8 cellular contexts compared by ENCODE assay signal in the genomic region with DNA sequence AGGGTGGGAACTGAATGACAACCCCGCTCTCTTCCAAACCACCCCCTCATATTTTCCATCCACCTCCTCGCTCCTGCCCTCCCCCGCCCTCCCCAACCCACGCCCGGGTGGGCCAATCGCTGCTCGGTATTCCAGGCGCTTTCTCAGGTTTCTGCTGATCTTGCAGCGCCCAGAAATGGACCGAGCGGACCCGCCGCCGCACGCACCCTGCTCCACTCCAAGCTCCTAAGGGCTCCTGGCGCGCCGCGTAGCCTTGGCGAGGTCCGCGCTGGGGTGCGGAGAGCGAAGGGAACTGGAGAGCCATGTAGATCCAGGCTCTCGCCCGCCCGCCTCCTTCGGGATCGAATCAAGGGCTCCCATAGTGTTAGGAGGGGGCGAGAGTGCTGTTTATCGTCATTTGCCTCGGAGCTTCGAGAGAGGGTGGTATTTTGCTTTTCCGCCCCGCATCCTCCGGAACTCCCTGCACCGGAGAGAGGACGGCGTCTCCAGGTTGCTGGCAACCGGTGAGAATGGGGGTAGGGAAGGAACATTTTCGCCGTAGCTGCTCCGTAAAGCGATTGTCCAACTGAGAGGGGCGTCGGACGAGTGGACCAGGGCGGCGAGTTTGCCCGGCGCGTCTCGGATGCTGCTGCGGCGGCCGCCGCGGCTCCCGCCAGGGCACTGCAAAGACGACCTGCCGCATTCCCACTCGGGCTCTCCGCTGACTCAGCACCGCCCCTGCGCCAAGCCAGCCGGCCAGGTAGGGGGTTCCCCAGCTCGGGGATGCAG. TPM values are rescaled to one million over a fixed set of nuclear protein-coding genes. Genes with fewer than 3 reads are reported as not detected.
DNase-seq lines count a peak whose midpoint lies in the region; ATAC-seq and TF ChIP-seq lines count a peak whose summit lies in the region.

A gene (plus strand): TSS at position 172 of the 768 bp plus-strand sequence. CDS start 1,474 bp downstream, outside the sequence.

- no peaks in the 10 kb centered on the region for H3K36me3 ChIP-seq in CD8-positive, alpha-beta T cell (ENCODE audit: insufficient read depth, low read length)
- H3K36me3 ChIP-seq in MM.1S (replicated peaks; ENCODE audit: insufficient read depth, low read length) (no peaks in the 10 kb centered on the region), subcutaneous abdominal adipose tissue (ENCODE audit: control insufficient read depth in 5 of 5, insufficient read depth in 5 of 5, low read length in 5 of 5) (no peaks in the 10 kb centered on the region)

- no peaks in the 10 kb centered on the region for H3F3A ChIP-seq in MM.1S (ENCODE audit: insufficient read depth, low read length)

- peaks cover 19% of the 10 kb centered on the region for H3K4me1 ChIP-seq in CD8-positive, alpha-beta T cell (ENCODE audit: insufficient read depth, low read length)
- H3K4me1 ChIP-seq in MM.1S (ENCODE audit: low read length), result no peaks in the 10 kb centered on the region
- peaks cover 1 to 25% (median 23%) of the 10 kb centered on the region in 5 donors for H3K4me1 ChIP-seq in subcutaneous abdominal adipose tissue (ENCODE audit: control insufficient read depth in 5 of 5, insufficient read depth in 5 of 5, low read length in 5 of 5)

- no peaks in the 10 kb centered on the region for H3K36me3 Mint-ChIP-seq in CD8-positive, alpha-beta T cell
- H3K36me3 Mint-ChIP-seq in central memory CD8-positive, alpha-beta T cell (ENCODE audit: insufficient read depth), result peaks cover 3% of the 10 kb centered on the region

- no peaks in the 10 kb centered on the region for H3K9me3 ChIP-seq in CD8-positive, alpha-beta T cell (ENCODE audit: low read length)
- no peaks in the 10 kb centered on the region for H3K9me3 ChIP-seq in MM.1S (replicated peaks; ENCODE audit: insufficient read depth, low read length)
- no peaks in the 10 kb centered on the region for H3K9me3 ChIP-seq in subcutaneous abdominal adipose tissue (ENCODE audit: control insufficient read depth in 5 of 5, low read length in 5 of 5)

- ATAC-seq in CD8-positive, alpha-beta T cell, result no peak
- ATAC-seq in central memory CD8-positive, alpha-beta T cell (replicated peaks; ENCODE audit: extremely low read depth, poor library complexity, severe bottlenecking), result no peak
- ATAC-seq in HG02623 (IDR thresholded peaks at IDR 0.05; ENCODE audit: unreplicated experiment), result no peak
- ATAC-seq in GM21529 (IDR thresholded peaks at IDR 0.05; ENCODE audit: unreplicated experiment), result no peak

- CTCF ChIA-PET in CD8-positive, alpha-beta T cell (lab: Charles Lee), result interaction anchor here (1.5 kb wide), 2 partner anchors 53 to 55 kb away, joined by 3 to 7 read pairs; no protein-coding TSS in a partner anchor

- no peak within 1 kb of the TSS for H3K27ac ChIP-seq in CD8-positive, alpha-beta T cell (ENCODE audit: low read depth, low read length)
- H3K27ac ChIP-seq in MM.1S (ENCODE audit: low read length) (no peak within 1 kb of the TSS), subcutaneous abdominal adipose tissue (ENCODE audit: low read depth, low read length) (no peak within 1 kb of the TSS)

- TF ChIP-seq POLR2A in lower leg skin (IDR thresholded peaks at IDR 0.05), result no peak

- POLR2A ChIA-PET in CD8-positive, alpha-beta T cell (lab: Charles Lee), result no interaction called here

- no peak for DNase-seq in CD8-positive, alpha-beta T cell
- DNase-seq in MM.1S (no peak), lower leg skin (ENCODE audit: low spot score in 2 of 2) (no peak), globus pallidus (ENCODE audit: low spot score) (no peak)
- no peak for DNase-seq in central memory CD8-positive, alpha-beta T cell (ENCODE audit: low spot score in 2 of 2)

- no peaks in the 10 kb centered on the region for H3K9me2 ChIP-seq in MM.1S (replicated peaks; ENCODE audit: insufficient read depth, low read length)

- H3K4me3 ChIP-seq in CD8-positive, alpha-beta T cell (ENCODE audit: low read depth, low read length), result peak within 1 kb of the TSS; percentile 43
- H3K4me3 ChIP-seq in MM.1S (ENCODE audit: low read length) (peak within 1 kb of the TSS; percentile 74), lower leg skin (ENCODE audit: low read depth, poor library complexity, severe bottlenecking) (peak within 1 kb of the TSS; percentile 13), subcutaneous abdominal adipose tissue (ENCODE audit: low read depth in 1 of 5, low read length in 5 of 5) (peak within 1 kb of the TSS; percentile 56 to 71 (median 65))

- H3K4me1 Mint-ChIP-seq in CD8-positive, alpha-beta T cell (ENCODE audit: low read depth), result peaks cover 22% of the 10 kb centered on the region
- H3K4me1 Mint-ChIP-seq in central memory CD8-positive, alpha-beta T cell, result no peaks in the 10 kb centered on the region

- H3K4me3 Mint-ChIP-seq in CD8-positive, alpha-beta T cell, result peak within 1 kb of the TSS; percentile 89
- peak within 1 kb of the TSS; percentile 68 for H3K4me3 Mint-ChIP-seq in central memory CD8-positive, alpha-beta T cell

- intact Hi-C loops in CD8-positive, alpha-beta T cell (cut with DNase I, micrococcal nuclease), result no loop called here
- intact Hi-C loops in lower leg skin (cut with DNase I; ENCODE audit: low total_unique reads), result no loop called here

- H3K9me3 Mint-ChIP-seq in CD8-positive, alpha-beta T cell, result no peaks in the 10 kb centered on the region
- H3K9me3 Mint-ChIP-seq in central memory CD8-positive, alpha-beta T cell, result no peaks in the 10 kb centered on the region

- no peaks in the 10 kb centered on the region for H4K20me1 ChIP-seq in MM.1S (ENCODE audit: insufficient read depth, low read length)

- WGBS in lower leg skin, 2 donors, result 0 to 1% methylated on average over 43 to 51 of the region's 67 CpGs

- no peak for TF ChIP-seq CTCF in CD8-positive, alpha-beta T cell (IDR thresholded peaks at IDR 0.05)
- TF ChIP-seq CTCF in MM.1S (IDR thresholded peaks at IDR 0.05; ENCODE audit: low read length), result no peak
- no peak for TF ChIP-seq CTCF in lower leg skin (IDR thresholded peaks at IDR 0.05)

- no peaks in the 10 kb centered on the region for H3K79me2 ChIP-seq in MM.1S (ENCODE audit: low read length)

- H3K27ac Mint-ChIP-seq in CD8-positive, alpha-beta T cell, result no peak within 1 kb of the TSS
- H3K27ac Mint-ChIP-seq in central memory CD8-positive, alpha-beta T cell (ENCODE audit: low read depth), result no peak within 1 kb of the TSS

- peak within 1 kb of the TSS; percentile 75 for H3K4me2 ChIP-seq in MM.1S (ENCODE audit: low read depth, low read length)

- peak within 1 kb of the TSS; percentile 92 for H2AFZ ChIP-seq in MM.1S (ENCODE audit: low read length)

- H3K9ac ChIP-seq in MM.1S (ENCODE audit: low read length) (no peak within 1 kb of the TSS), subcutaneous abdominal adipose tissue (ENCODE audit: low read length in 5 of 5) (no peak within 1 kb of the TSS)

- H3K27me3 Mint-ChIP-seq in CD8-positive, alpha-beta T cell (ENCODE audit: low read depth), result peaks cover 39% of the 10 kb centered on the region
- peaks cover 30% of the 10 kb centered on the region for H3K27me3 Mint-ChIP-seq in central memory CD8-positive, alpha-beta T cell

- H3K27me3 ChIP-seq in CD8-positive, alpha-beta T cell (ENCODE audit: insufficient read depth, low read length), result peaks cover 29% of the 10 kb centered on the region
- H3K27me3 ChIP-seq in MM.1S (replicated peaks; ENCODE audit: insufficient read depth, low read length), result peaks cover 21% of the 10 kb centered on the region
- H3K27me3 ChIP-seq in subcutaneous abdominal adipose tissue (ENCODE audit: control insufficient read depth in 5 of 5, insufficient read depth in 4 of 5, low read length in 5 of 5), result peaks cover 22 to 55% (median 46%) of the 10 kb centered on the region in 5 donors

RNA-seq across cellular contexts. Expression of the gene that starts here (rescaled TPM):
- not detected for total RNA-seq in CD8-positive, alpha-beta T cell
- 1 to 10 TPM in 1 of 4 donors, under 1 TPM in 1, not detected in 2; 0.13 to 1.1 TPM for total RNA-seq in lower leg skin

Comparison
In these comparisons a context has a peak if more than half of its experiments do, and no peak if none do; other contexts are left out.
1. H3K4me3 ChIP-seq: peak in every context shown above with its lines; median percentile 74 in MM.1S; 65 in subcutaneous abdominal adipose tissue; 43 in CD8-positive, alpha-beta T cell; 13 in lower leg skin.